13 cellular contexts compared by ENCODE assay signal in the genomic region with DNA sequence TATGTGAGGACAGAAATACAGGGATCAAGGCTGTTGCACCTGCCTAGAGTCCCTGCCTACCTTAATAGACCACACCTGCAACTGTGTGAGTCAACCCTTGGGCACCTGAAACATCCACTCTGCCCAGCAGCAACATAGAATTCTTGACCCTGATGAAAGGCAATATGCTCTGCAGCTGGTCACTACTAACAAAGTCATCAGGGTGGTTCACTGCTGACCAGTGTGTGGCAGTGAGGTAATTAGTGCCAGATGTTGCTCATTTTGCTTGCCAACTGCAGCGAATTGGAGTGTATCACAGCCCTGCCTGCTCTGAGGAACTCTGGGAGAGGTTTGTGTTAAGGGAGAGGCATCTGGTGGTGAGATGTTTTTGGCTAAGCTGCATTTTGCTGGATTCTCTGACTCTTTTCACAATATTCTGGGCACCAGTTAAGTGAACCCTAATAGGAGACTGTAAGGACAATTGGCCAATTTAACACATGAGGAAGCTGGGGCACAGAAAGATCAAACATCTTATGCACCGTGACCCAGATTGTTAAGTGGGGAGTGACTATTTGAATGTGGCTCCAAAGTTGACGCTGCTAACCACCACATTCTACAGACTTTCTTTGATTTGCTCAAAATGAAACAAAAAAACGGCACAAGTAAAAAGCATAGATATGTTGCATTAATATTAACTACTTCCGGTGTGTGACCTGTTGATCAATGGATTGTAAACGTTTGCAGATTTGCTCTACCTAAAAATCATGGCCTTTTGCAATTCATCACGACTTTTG.
DNase-seq lines count a peak whose midpoint lies in the region; ATAC-seq, FAIRE-seq and TF ChIP-seq lines count a peak whose summit lies in the region.
"Had no signal": no experiment of that assay in that cellular context is flagged by ENCODE, and none has a peak within 500 bp of the region (broad histone marks: within the 10 kb centered on the region; RNA-seq: fewer than 3 reads in every experiment).

No MANE protein-coding gene starts in this region.

- no peak for FAIRE-seq in H1 (lab: Jason Lieb, UNC)

- H3K36me3 ChIP-seq in H1 (ENCODE audit: control insufficient read depth in 2 of 4, insufficient read depth in 4 of 4, low read length in 3 of 4) = no peaks in the 10 kb centered on the region

- no peak overlapping the region for H3K9ac ChIP-seq in H1 (replicated peaks in 1 of 4; ENCODE audit: extremely low read depth in 1 of 4, low read depth in 3 of 4, low read length in 3 of 4)

- POLR2A ChIA-PET in H1 (lab: Charles Lee; ENCODE audit: partially characterized antibody) = no interaction called here

- H3K4me2 ChIP-seq in H1 (ENCODE audit: insufficient read depth in 1 of 2, low read depth in 2 of 2, low read length in 2 of 2) = no peak overlapping the region

- no peak overlapping the region for H3K4me3 ChIP-seq in H1 (ENCODE audit: extremely low read depth in 1 of 4, insufficient read depth in 2 of 4, low read depth in 3 of 4, low read length in 4 of 4)
- no peak overlapping the region for H3K4me3 ChIP-seq in lower leg skin (ENCODE audit: low read depth, poor library complexity, severe bottlenecking)

- no peak overlapping the region for H3K14ac ChIP-seq in H1 (ENCODE audit: insufficient read length)

- H2BK12ac ChIP-seq in H1 (ENCODE audit: low read depth, low read length) = no peak overlapping the region; the same call in 1 of the 2 replicates

- 95% methylated on average over 7 of the region's 7 CpGs; no CpG with 5 or more reads in 1 of the 2 experiments for WGBS in H1 (ENCODE audit: extremely low coverage in 1 of 2, insufficient coverage in 1 of 2, insufficient read length in 1 of 2, insufficient replicate concordance in 2 of 2, low coverage in 1 of 2, low lambda C conversion rate in 2 of 2, missing lambda C conversion rate in 1 of 2), 2 experiments
- 56 to 64% methylated on average over 7 of the region's 7 CpGs for WGBS in lower leg skin, 2 donors

- no peaks in the 10 kb centered on the region for H3K36me3 Mint-ChIP-seq in type B pancreatic cell

- H3K23me2 ChIP-seq in H1 (ENCODE audit: low read depth, low read length) = no peaks in the 10 kb centered on the region

- H3K4ac ChIP-seq in H1 (replicated peaks; ENCODE audit: insufficient read length, low read depth, low read length) = no peak overlapping the region

- no peak overlapping the region for H4K5ac ChIP-seq in H1 (ENCODE audit: insufficient read length, low read depth, low read length)

- H3K4me3 Mint-ChIP-seq in type B pancreatic cell = no peak overlapping the region
- H3K4me3 Mint-ChIP-seq: activated naive CD4-positive, alpha-beta T cell treated with anti-CD3 and anti-CD28 coated beads for 36 hours; endodermal cell; nephron had no signal

- H3K4me1 ChIP-seq in H1 (replicated peaks in 1 of 4; ENCODE audit: control insufficient read depth in 3 of 4, insufficient read depth in 4 of 4, low read length in 3 of 4) = no peaks in the 10 kb centered on the region; a peak in 1 of 7 replicates

- intact Hi-C loops in lower leg skin (cut with DNase I; ENCODE audit: low total_unique reads) = no loop called here

- DNase-seq in NCI-H2196 treated with DMSO at 0.1 percent for 48 hours (lab: John Stamatoyannopoulos, UW; ENCODE audit: unreplicated experiment) (peak; percentile 7), NCI-H2196 (lab: John Stamatoyannopoulos, UW; ENCODE audit: unreplicated experiment) (no peak), HPDE6-E6E7 (ENCODE audit: extremely low spot score) (peak; percentile 29), H1 (ENCODE audit: low read depth in 1 of 2, low spot score in 2 of 2) (no peak), type B pancreatic cell (ENCODE audit: extremely low spot score, unreplicated experiment) (no peak), lower leg skin (ENCODE audit: low spot score in 2 of 2) (no peak)
- DNase-seq in activated CD4-positive, alpha-beta T cell treated with anti-CD3 and anti-CD28 coated beads, Interleukin-2, amount 50 U/mL, for 4 hours = no peak
- DNase-seq: activated CD4-positive, alpha-beta T cell treated with anti-CD3 and anti-CD28 coated beads for 4 hours; activated naive CD4-positive, alpha-beta T cell treated with anti-CD3 and anti-CD28 coated beads for 36 hours; endodermal cell had no signal

- no peak for TF ChIP-seq RAD21 in H1 (IDR thresholded peaks at IDR 0.05 in 1 of 2, conservative IDR thresholded peaks at IDR 0.05 in 1 of 2; ENCODE audit: low read depth in 2 of 2, low read length in 2 of 2)

- H3K56ac ChIP-seq in H1 (replicated peaks; ENCODE audit: insufficient read length, low read depth, low read length) = no peak overlapping the region

- H3K27me3 Mint-ChIP-seq in type B pancreatic cell = no peaks in the 10 kb centered on the region

- H3K23ac ChIP-seq in H1 (ENCODE audit: insufficient read length) = no peak overlapping the region

- H2BK20ac ChIP-seq in H1 (ENCODE audit: low read length) = no peak overlapping the region

- no peak for TF ChIP-seq EP300 in H1 (IDR thresholded peaks at IDR 0.05; ENCODE audit: borderline replicate concordance in 1 of 2, low read depth in 2 of 2, low read length in 2 of 2)

- no peak overlapping the region for H2AK5ac ChIP-seq in H1 (ENCODE audit: low read depth, low read length)

- peak overlapping the region; percentile 2 for H3K27ac Mint-ChIP-seq in type B pancreatic cell
- H3K27ac Mint-ChIP-seq: activated naive CD4-positive, alpha-beta T cell treated with anti-CD3 and anti-CD28 coated beads for 36 hours; endodermal cell; nephron had no signal

- TF ChIP-seq POLR2A in H1 (IDR thresholded peaks at IDR 0.05; ENCODE audit: control extremely low read depth in 1 of 2, low read depth in 2 of 2, low read length in 2 of 2) = no peak
- TF ChIP-seq POLR2A in lower leg skin (IDR thresholded peaks at IDR 0.05) = no peak

- H3K4me1 Mint-ChIP-seq in type B pancreatic cell (ENCODE audit: unreplicated experiment) = peaks cover 7% of the 10 kb centered on the region
- H3K4me1 Mint-ChIP-seq: endodermal cell, nephron had no signal

- H3K18ac ChIP-seq in H1 (ENCODE audit: extremely low read depth, low read length) = no peak overlapping the region

- H2BK15ac ChIP-seq in H1 (ENCODE audit: low read length) = no peak overlapping the region

- H3K79me2 ChIP-seq in H1 (ENCODE audit: control insufficient read depth in 1 of 2, insufficient read depth in 2 of 2, low read length in 2 of 2) = no peaks in the 10 kb centered on the region

- peak overlapping the region; percentile 14; the same call in 1 of the 2 replicates for H2AFZ ChIP-seq in H1 (ENCODE audit: low read length)

- no peak overlapping the region for H3K27ac ChIP-seq in H1 (ENCODE audit: low read depth, low read length)
- H3K27ac ChIP-seq: 22Rv1 had no signal

- CTCF ChIA-PET in H1 (lab: Charles Lee; ENCODE audit: partially characterized antibody) = interaction anchor here (0.9 to 1.2 kb wide), 3 partner anchors 14 to 661 kb away, joined by 3 to 5 read pairs (median 3); no protein-coding TSS in a partner anchor

- ATAC-seq in HG03571 (IDR thresholded peaks at IDR 0.05; ENCODE audit: unreplicated experiment) = no peak

- H3K9me3 ChIP-seq in H1 (ENCODE audit: insufficient read depth in 2 of 2, low read depth in 1 of 2, low read length in 1 of 2) = peaks cover 4 to 5% of the 10 kb centered on the region in 2 experiments; a peak in 2 of 4 replicates

- H4K8ac ChIP-seq in H1 (ENCODE audit: extremely low read depth, insufficient read depth, low read length) = no peak overlapping the region

- no peak overlapping the region for H4K91ac ChIP-seq in H1 (replicated peaks; ENCODE audit: insufficient read length, low read length)

- peak overlapping the region; percentile 22; the same call in 1 of the 2 replicates for H2BK5ac ChIP-seq in H1 (ENCODE audit: low read depth, low read length)

- no peaks in the 10 kb centered on the region for H3K79me1 ChIP-seq in H1 (ENCODE audit: low read depth, low read length)

- peaks cover 3% of the 10 kb centered on the region for H3K9me3 Mint-ChIP-seq in type B pancreatic cell
- H3K9me3 Mint-ChIP-seq: nephron had no signal

- H2BK120ac ChIP-seq in H1 (replicated peaks; ENCODE audit: low read depth, low read length) = no peak overlapping the region

- H3K27me3 ChIP-seq in H1 (replicated peaks in 1 of 4; ENCODE audit: control insufficient read depth in 3 of 4, extremely low read depth in 1 of 4, insufficient read depth in 3 of 4, low read length in 3 of 4) = no peaks in the 10 kb centered on the region

- no peak for TF ChIP-seq CTCF in H1 (IDR thresholded peaks at IDR 0.05; ENCODE audit: control extremely low read depth in 1 of 3, insufficient read depth in 1 of 3, low read depth in 1 of 3, low read length in 3 of 3)
- TF ChIP-seq CTCF in type B pancreatic cell (conservative IDR thresholded peaks at IDR 0.05) = no peak
- no peak for TF ChIP-seq CTCF in lower leg skin (IDR thresholded peaks at IDR 0.05)

- no peaks in the 10 kb centered on the region for H4K20me1 ChIP-seq in H1 (replicated peaks in 1 of 2; ENCODE audit: control insufficient read depth in 1 of 2, insufficient read depth in 2 of 2, low read length in 2 of 2)

TF ChIP-seq in H1, 55 proteins besides CTCF, POLR2A, EP300 and RAD21:
- TF ChIP-seq GTF2F1 (IDR thresholded peaks at IDR 0.05; ENCODE audit: borderline replicate concordance, low read depth, low read length) = no peak
- no peak for TF ChIP-seq TAF1 (IDR thresholded peaks at IDR 0.05; ENCODE audit: low read depth, low read length)
- no peak for TF ChIP-seq YY1 (IDR thresholded peaks at IDR 0.05; ENCODE audit: low read depth, low read length)
- TF ChIP-seq GABPA (IDR thresholded peaks at IDR 0.05; ENCODE audit: borderline replicate concordance, insufficient read depth, low read length) = no peak
- TF ChIP-seq SAP30 (IDR thresholded peaks at IDR 0.05; ENCODE audit: insufficient read depth, insufficient replicate concordance, low read length) = no peak
- no peak for TF ChIP-seq CREB1 (IDR thresholded peaks at IDR 0.05)
- no peak for TF ChIP-seq RNF2 (IDR thresholded peaks at IDR 0.05; ENCODE audit: borderline replicate concordance, low read depth, low read length, missing control alignments, poor library complexity, severe bottlenecking)
- TF ChIP-seq CBX8 (IDR thresholded peaks at IDR 0.05; ENCODE audit: borderline replicate concordance, low read depth, low read length) = no peak
- TF ChIP-seq TEAD4 (IDR thresholded peaks at IDR 0.05; ENCODE audit: low read depth, low read length) = no peak
- no peak for TF ChIP-seq SIRT6 (IDR thresholded peaks at IDR 0.05; ENCODE audit: low read length)
- TF ChIP-seq POLR2AphosphoS5 (IDR thresholded peaks at IDR 0.05; ENCODE audit: low read depth, low read length) = no peak
- no peak for TF ChIP-seq JUN (IDR thresholded peaks at IDR 0.05; ENCODE audit: low read depth, low read length)
- no peak for TF ChIP-seq TBP (IDR thresholded peaks at IDR 0.05; ENCODE audit: low read depth, low read length)
- no peak for TF ChIP-seq SP4 (IDR thresholded peaks at IDR 0.05; ENCODE audit: low read length)
- no peak for TF ChIP-seq FOSL1 (IDR thresholded peaks at IDR 0.05; ENCODE audit: insufficient read depth, low read depth, low read length)
- TF ChIP-seq SP2 (IDR thresholded peaks at IDR 0.05; ENCODE audit: low read length) = no peak

Comparison
In these comparisons a context has a peak if more than half of its experiments do, and no peak if none do; other contexts are left out.
1. DNase-seq: peak in NCI-H2196 treated with DMSO at 0.1 percent for 48 hours (single experiment) and HPDE6-E6E7 (single experiment); none in NCI-H2196 (single experiment), H1 (0 of 2), type B pancreatic cell (single experiment), activated CD4-positive, alpha-beta T cell treated with anti-CD3 and anti-CD28 coated beads, Interleukin-2, amount 50 U/mL, for 4 hours (0 of 2) and lower leg skin (0 of 2).